1 cellular context compared by ENCODE assay signal in genomic region chr5:178899289-178899688, GRCh38.
TF ChIP-seq lines count a peak whose summit lies in the region.

No MANE protein-coding gene starts in this region.

TF ChIP-seq in GM23338, 12 proteins besides CTCF, POLR2A, EP300 and RAD21 (continued from another document):
- TF ChIP-seq ZNF462 (CRISPR knock-in tag; IDR thresholded peaks at IDR 0.05) = no peak
- no peak for TF ChIP-seq ETS1 (IDR thresholded peaks at IDR 0.05)
- TF ChIP-seq STAT1 (IDR thresholded peaks at IDR 0.05; ENCODE audit: unreplicated experiment) = no peak
- TF ChIP-seq EZH2 (IDR thresholded peaks at IDR 0.05; ENCODE audit: low read depth, unreplicated experiment) = no peak
- TF ChIP-seq EZH2phosphoT487 (IDR thresholded peaks at IDR 0.05; ENCODE audit: unreplicated experiment) = no peak
- TF ChIP-seq CREB1 (CRISPR knock-in tag; IDR thresholded peaks at IDR 0.05; ENCODE audit: low read depth) = no peak
